21 cellular contexts compared by ENCODE assay signal in genomic region chr20:49942942-49943341, GRCh38. TPM values are rescaled to one million over a fixed set of nuclear protein-coding genes. Genes with fewer than 3 reads are reported as not detected.
DNase-seq lines count a peak whose midpoint lies in the region; ATAC-seq, FAIRE-seq and TF ChIP-seq lines count a peak whose summit lies in the region.
"Had no signal": no experiment of that assay in that cellular context is flagged by ENCODE, and none has a peak within 500 bp of the region (broad histone marks: within the 10 kb centered on the region; RNA-seq: fewer than 3 reads in every experiment).

No MANE protein-coding gene starts in this region.

- peaks cover 19% of the 10 kb centered on the region for H3K4me1 Mint-ChIP-seq in activated naive CD8-positive, alpha-beta T cell treated with anti-CD3 and anti-CD28 coated beads, Interleukin-2, amount 10 ng/mL, durations not matched to agents 7 days and 5 days
- peaks cover 25% of the 10 kb centered on the region for H3K4me1 Mint-ChIP-seq in activated naive CD8-positive, alpha-beta T cell treated with anti-CD3 and anti-CD28 coated beads for 36 hours

- TF ChIP-seq POLR2A in K562 (conservative IDR thresholded peaks at IDR 0.05) = no peak

- H3K79me2 ChIP-seq in K562 (ENCODE audit: control insufficient read depth, insufficient read depth, low read length) = peaks cover 68% of the 10 kb centered on the region

- no peak overlapping the region for H2AFZ ChIP-seq in K562 (ENCODE audit: low read depth, low read length)

- H3K27ac Mint-ChIP-seq in activated naive CD8-positive, alpha-beta T cell treated with anti-CD3 and anti-CD28 coated beads, Interleukin-2, amount 10 ng/mL, durations not matched to agents 7 days and 5 days = peak overlapping the region; percentile 12
- no peak overlapping the region for H3K27ac Mint-ChIP-seq in activated naive CD8-positive, alpha-beta T cell treated with anti-CD3 and anti-CD28 coated beads for 36 hours
- H3K27ac Mint-ChIP-seq: B cell; CD4-positive, CD25-positive, alpha-beta regulatory T cell; CD8-positive, alpha-beta T cell had no signal

- no peak for TF ChIP-seq EP300 in K562 (IDR thresholded peaks at IDR 0.05; ENCODE audit: low read length)

- H3K4me3 ChIP-seq in RWPE2 (ENCODE audit: severe bottlenecking) (no peak overlapping the region), K562 (no peak overlapping the region), pancreas (no peak overlapping the region)
- H3K4me3 ChIP-seq: BLaER1, HAP-1 had no signal

- H3K9me3 Mint-ChIP-seq in activated naive CD8-positive, alpha-beta T cell treated with anti-CD3 and anti-CD28 coated beads, Interleukin-2, amount 10 ng/mL, durations not matched to agents 7 days and 5 days = no peaks in the 10 kb centered on the region
- no peaks in the 10 kb centered on the region for H3K9me3 Mint-ChIP-seq in activated naive CD8-positive, alpha-beta T cell treated with anti-CD3 and anti-CD28 coated beads for 36 hours
- H3K9me3 Mint-ChIP-seq: CD4-positive, CD25-positive, alpha-beta regulatory T cell; CD8-positive, alpha-beta T cell had no signal

- WGBS in K562 (ENCODE audit: insufficient coverage, low coverage, missing lambda C conversion rate) = 91% methylated on average over 3 of the region's 3 CpGs
- 87 to 88% methylated on average over 3 of the region's 3 CpGs for WGBS in pancreas, 2 donors

- H4K20me1 ChIP-seq in K562 (replicated peaks; ENCODE audit: control insufficient read depth, insufficient read depth, low read length) = peaks cover 13% of the 10 kb centered on the region; the same call in 1 of the 2 replicates

- H3K27ac ChIP-seq in RWPE2 (ENCODE audit: poor library complexity, severe bottlenecking) (no peak overlapping the region), K562 (ENCODE audit: extremely low read depth, low read depth, low read length) (no peak overlapping the region), pancreas (no peak overlapping the region)
- H3K27ac ChIP-seq: 22Rv1, BLaER1, C4-2B had no signal

- no peak for FAIRE-seq in K562 (lab: Jason Lieb, UNC)
- FAIRE-seq in pancreas (lab: Jason Lieb, UNC) = no peak
- FAIRE-seq: A204.1, G401.6, GM12892, H54 had no signal

- H3K27me3 Mint-ChIP-seq in activated naive CD8-positive, alpha-beta T cell treated with anti-CD3 and anti-CD28 coated beads, Interleukin-2, amount 10 ng/mL, durations not matched to agents 7 days and 5 days = no peaks in the 10 kb centered on the region
- H3K27me3 Mint-ChIP-seq in activated naive CD8-positive, alpha-beta T cell treated with anti-CD3 and anti-CD28 coated beads for 36 hours = no peaks in the 10 kb centered on the region
- H3K27me3 Mint-ChIP-seq: B cell; CD4-positive, CD25-positive, alpha-beta regulatory T cell had no signal

- no peaks in the 10 kb centered on the region for H3K9me3 ChIP-seq in RWPE2 (ENCODE audit: severe bottlenecking)
- H3K9me3 ChIP-seq in K562 (replicated peaks; ENCODE audit: control insufficient read depth, insufficient read depth, low read depth, low read length) = no peaks in the 10 kb centered on the region
- H3K9me3 ChIP-seq in pancreas = no peaks in the 10 kb centered on the region
- H3K9me3 ChIP-seq: BLaER1, Caco-2, HAP-1 had no signal

- H3K36me3 ChIP-seq in RWPE2 (ENCODE audit: low read depth) (peaks cover 92% of the 10 kb centered on the region), K562 (ENCODE audit: control insufficient read depth, insufficient read depth, low read length) (peaks cover 83% of the 10 kb centered on the region), pancreas (peaks cover 3 to 50% (median 14%) of the 10 kb centered on the region in 3 donors)

- BruUV-seq in K562 (replicated peaks; lab: Mats Ljungman, UMichigan) = no TSS peak

- peaks cover 22% of the 10 kb centered on the region for H3K36me3 Mint-ChIP-seq in activated naive CD8-positive, alpha-beta T cell treated with anti-CD3 and anti-CD28 coated beads, Interleukin-2, amount 10 ng/mL, durations not matched to agents 7 days and 5 days
- peaks cover 48% of the 10 kb centered on the region for H3K36me3 Mint-ChIP-seq in activated naive CD8-positive, alpha-beta T cell treated with anti-CD3 and anti-CD28 coated beads for 36 hours

- TF ChIP-seq CTCF in RWPE2 (IDR thresholded peaks at IDR 0.05; ENCODE audit: poor library complexity, severe bottlenecking) = no peak
- TF ChIP-seq CTCF in K562 (IDR thresholded peaks at IDR 0.05 in 2 of 3, conservative IDR thresholded peaks at IDR 0.05 in 1 of 3; ENCODE audit: insufficient read depth in 2 of 3, low read depth in 1 of 3, low read length in 3 of 3) = no peak
- TF ChIP-seq CTCF in pancreas (IDR thresholded peaks at IDR 0.05) = no peak

- H3K4me1 ChIP-seq in RWPE2 (ENCODE audit: insufficient read depth, poor library complexity, severe bottlenecking) = peaks cover 5% of the 10 kb centered on the region
- H3K4me1 ChIP-seq in K562 (replicated peaks in 1 of 2; ENCODE audit: control insufficient read depth in 2 of 2, insufficient read depth in 2 of 2, low read length in 2 of 2) = peaks cover 9 to 11% of the 10 kb centered on the region in 2 experiments
- peaks cover 13 to 15% (median 14%) of the 10 kb centered on the region in 3 donors for H3K4me1 ChIP-seq in pancreas

- CTCF ChIA-PET in K562 (lab: Yijun Ruan, JAX; ENCODE audit: low intra/inter-chr PET ratio) = no interaction called here

- no peaks in the 10 kb centered on the region for H3K27me3 ChIP-seq in RWPE2 (ENCODE audit: insufficient read depth, poor library complexity, severe bottlenecking)
- H3K27me3 ChIP-seq in K562 (ENCODE audit: control insufficient read depth in 2 of 2, insufficient read depth in 2 of 2, low read length in 2 of 2) = no peaks in the 10 kb centered on the region
- no peaks in the 10 kb centered on the region for H3K27me3 ChIP-seq in pancreas
- H3K27me3 ChIP-seq: BLaER1 had no signal

- peaks cover 5% of the 10 kb centered on the region for H3K9me1 ChIP-seq in K562 (ENCODE audit: control insufficient read depth, insufficient read depth, low read length)

- DNase-seq in activated naive CD8-positive, alpha-beta T cell treated with anti-CD3 and anti-CD28 coated beads, Interleukin-2, amount 10 ng/mL, durations not matched to agents 7 days and 5 days = no peak
- DNase-seq in activated naive CD8-positive, alpha-beta T cell treated with anti-CD3 and anti-CD28 coated beads for 36 hours = no peak
- DNase-seq in RWPE2 (ENCODE audit: low spot score) (peak; percentile 32), K562 (ENCODE audit: extremely low read depth in 1 of 4, low spot score in 3 of 4) (no peak), pancreas (no peak), NCI-H2196 (lab: John Stamatoyannopoulos, UW; ENCODE audit: unreplicated experiment) (no peak)
- DNase-seq: CD4-positive, CD25-positive, alpha-beta regulatory T cell; CD8-positive, alpha-beta T cell; DMS153; DND-41; GOT3 had no signal

- in situ Hi-C loops in K562 (cut with MboI) = no loop called here

- no peak overlapping the region for H3K4me3 Mint-ChIP-seq in activated naive CD8-positive, alpha-beta T cell treated with anti-CD3 and anti-CD28 coated beads, Interleukin-2, amount 10 ng/mL, durations not matched to agents 7 days and 5 days
- no peak overlapping the region for H3K4me3 Mint-ChIP-seq in activated naive CD8-positive, alpha-beta T cell treated with anti-CD3 and anti-CD28 coated beads for 36 hours
- H3K4me3 Mint-ChIP-seq: B cell; CD4-positive, CD25-positive, alpha-beta regulatory T cell; CD8-positive, alpha-beta T cell had no signal

- no peak overlapping the region for H3K9ac ChIP-seq in K562 (ENCODE audit: insufficient read depth in 1 of 2, low read depth in 2 of 2, low read length in 2 of 2)
- H3K9ac ChIP-seq: BLaER1 had no signal

- no peak for TF ChIP-seq RAD21 in K562 (CRISPR knock-in tag; conservative IDR thresholded peaks at IDR 0.05 in 1 of 2, IDR thresholded peaks at IDR 0.05 in 1 of 2)

- no peak for ATAC-seq in activated naive CD8-positive, alpha-beta T cell treated with anti-CD3 and anti-CD28 coated beads, Interleukin-2, amount 10 ng/mL, durations not matched to agents 7 days and 5 days (ENCODE audit: low read depth)
- ATAC-seq in RWPE2 (ENCODE audit: low read depth) (no peak), K562 (no peak), pancreas (no peak)
- ATAC-seq: CD8-positive, alpha-beta T cell had no signal

- H3K4me2 ChIP-seq in K562 (ENCODE audit: insufficient read depth, low read length) = no peak overlapping the region
- H3K4me2 ChIP-seq: BLaER1 had no signal

- intact Hi-C loops in K562 (cut with micrococcal nuclease) (no loop called here), pancreas (cut with DNase I) (no loop called here)

- POLR2A ChIA-PET in activated naive CD8-positive, alpha-beta T cell treated with anti-CD3 and anti-CD28 coated beads, Interleukin-2, amount 10 ng/mL, durations not matched to agents 7 days and 5 days (lab: Charles Lee) = interaction anchor here (0.6 to 0.7 kb wide), 2 partner anchors 11 to 608 kb away, joined by 3 to 7 read pairs; no protein-coding TSS in a partner anchor
- POLR2A ChIA-PET in K562 (lab: Yijun Ruan, JAX) = interaction anchor here (1.1 to 1.3 kb wide), 3 partner anchors 10 to 21 kb away, joined by 3 to 5 read pairs (median 3); no protein-coding TSS in a partner anchor

RNA-seq across cellular contexts. Expression of gene RNF114, which starts 6.7 kb away (rescaled TPM):
- 10 to 100 TPM; 75.8 TPM for total RNA-seq in activated naive CD8-positive, alpha-beta T cell treated with anti-CD3 and anti-CD28 coated beads, Interleukin-2, amount 10 ng/mL, durations not matched to agents 7 days and 5 days
- 10 to 100 TPM; 61.5 to 70.7 TPM for total RNA-seq in activated naive CD8-positive, alpha-beta T cell treated with anti-CD3 and anti-CD28 coated beads for 36 hours
- 128 TPM in 2 replicates for total RNA-seq in K562 (2011; cell fraction: chromatin; rRNA removed; ENCODE audit: low replicate concordance)
- 83.2 and 92.9 TPM in 2 replicates for total RNA-seq in K562 (2011; cell fraction: nucleolus; rRNA removed)
- total RNA-seq in K562 (2011; cell fraction: nucleoplasm; rRNA removed) = 138 and 187 TPM in 2 replicates
- total RNA-seq in K562 (2014; rRNA removed) (53.5 and 82.2 TPM in 2 replicates), K562 (2014; rRNA removed; fragmentation: Illumina TruSeq; extraction: Trizol) (62.6 and 66.5 TPM in 2 replicates), K562 (2015; rRNA removed; fragmentation: Illumina TruSeq; extraction: Trizol) (54.5 and 57.2 TPM in 2 replicates), K562 (2021) (89.1 and 90.3 TPM in 2 replicates), pancreas (10 to 100 TPM; 37.1 to 61.9 (median 47.0) TPM)
- polyA plus RNA-seq in K562 (2011; rRNA removed) (102 and 111 TPM in 2 replicates), K562 (2014; fragmentation: Illumina TruSeq; extraction: Trizol) (75.8 and 81.2 TPM in 2 replicates), K562 (2014; fragmentation: Nextera tagmentation; extraction: Ambion mirVana) (10 to 100 TPM; 38.6 to 64.5 TPM), K562 (2014; rRNA removed) (55.9 and 76.9 TPM in 2 replicates), pancreas (10 to 100 TPM; 33.3 to 41.2 TPM)
- 130 and 133 TPM in 2 replicates for polyA plus RNA-seq in K562 (2011; cell fraction: cytosol; rRNA removed)
- polyA plus RNA-seq in K562 (2011; cell fraction: nucleus; rRNA removed) = 116 and 131 TPM in 2 replicates
- polyA plus RNA-seq in K562 (2012) = 78.1 and 81.2 TPM in 2 replicates
- 63.1 and 64.7 TPM in 2 replicates for polyA minus RNA-seq in K562 (2011; rRNA and poly(A)+ RNA removed)
- polyA minus RNA-seq in K562 (2011; cell fraction: cytosol; rRNA and poly(A)+ RNA removed) = 44.9 and 69.4 TPM in 2 replicates
- polyA minus RNA-seq in K562 (2011; cell fraction: nucleus; rRNA and poly(A)+ RNA removed) = 42.4 and 53.6 TPM in 2 replicates

RNA-seq across cellular contexts. Expression of gene SPATA2, which starts 27.6 kb away (rescaled TPM):
- 1 to 10 TPM; 8.9 to 9.1 TPM for total RNA-seq in activated naive CD8-positive, alpha-beta T cell treated with anti-CD3 and anti-CD28 coated beads, Interleukin-2, amount 10 ng/mL, durations not matched to agents 7 days and 5 days
- total RNA-seq in activated naive CD8-positive, alpha-beta T cell treated with anti-CD3 and anti-CD28 coated beads for 36 hours = 10 to 100 TPM; 11.2 to 11.6 TPM
- 8.9 and 19.4 TPM in 2 replicates for total RNA-seq in K562 (2011; cell fraction: chromatin; rRNA removed; ENCODE audit: low replicate concordance)
- total RNA-seq in K562 (2011; cell fraction: nucleolus; rRNA removed) = 11.3 and 13.7 TPM in 2 replicates
- total RNA-seq in K562 (2011; cell fraction: nucleoplasm; rRNA removed) = 8.9 and 10.6 TPM in 2 replicates
- total RNA-seq in K562 (2014; rRNA removed) (2.6 and 2.7 TPM in 2 replicates), K562 (2014; rRNA removed; fragmentation: Illumina TruSeq; extraction: Trizol) (2.2 and 2.5 TPM in 2 replicates), K562 (2015; rRNA removed; fragmentation: Illumina TruSeq; extraction: Trizol) (2.6 and 2.7 TPM in 2 replicates), K562 (2021) (8.0 and 8.2 TPM in 2 replicates), pancreas (1 to 10 TPM; 3.9 to 7.0 (median 4.6) TPM)
- polyA plus RNA-seq in K562 (2011; rRNA removed) (3.8 and 7.3 TPM in 2 replicates), K562 (2014; fragmentation: Illumina TruSeq; extraction: Trizol) (5.0 and 6.7 TPM in 2 replicates), K562 (2014; fragmentation: Nextera tagmentation; extraction: Ambion mirVana) (under 1 TPM; 0.46 to 0.59 TPM), K562 (2014; rRNA removed) (3.2 and 4.0 TPM in 2 replicates), pancreas (1 to 10 TPM; 4.0 to 5.8 TPM)
- 5.4 and 6.6 TPM in 2 replicates for polyA plus RNA-seq in K562 (2011; cell fraction: cytosol; rRNA removed)
- polyA plus RNA-seq in K562 (2011; cell fraction: nucleus; rRNA removed) = 6.0 and 6.9 TPM in 2 replicates
- polyA plus RNA-seq in K562 (2012) = 4.3 and 4.6 TPM in 2 replicates
- 3.8 and 4.3 TPM in 2 replicates for polyA minus RNA-seq in K562 (2011; rRNA and poly(A)+ RNA removed)
- 3.8 and 4.3 TPM in 2 replicates for polyA minus RNA-seq in K562 (2011; cell fraction: cytosol; rRNA and poly(A)+ RNA removed)
- 3.0 and 3.8 TPM in 2 replicates for polyA minus RNA-seq in K562 (2011; cell fraction: nucleus; rRNA and poly(A)+ RNA removed)

RNA-seq across cellular contexts. Expression of gene SNAI1, which starts 39.8 kb away (rescaled TPM):
- under 1 TPM; 0.40 to 0.75 TPM for total RNA-seq in activated naive CD8-positive, alpha-beta T cell treated with anti-CD3 and anti-CD28 coated beads, Interleukin-2, amount 10 ng/mL, durations not matched to agents 7 days and 5 days
- total RNA-seq in activated naive CD8-positive, alpha-beta T cell treated with anti-CD3 and anti-CD28 coated beads for 36 hours = under 1 TPM; 0.82 to 0.93 TPM
- 4.4 and 12.8 TPM in 2 replicates for total RNA-seq in K562 (2011; cell fraction: chromatin; rRNA removed; ENCODE audit: low replicate concordance)
- total RNA-seq in K562 (2011; cell fraction: nucleolus; rRNA removed) = 12.4 and 15.3 TPM in 2 replicates
- total RNA-seq in K562 (2011; cell fraction: nucleoplasm; rRNA removed) = 9.8 and 10.2 TPM in 2 replicates
- total RNA-seq in K562 (2014; rRNA removed) (1.7 and 7.3 TPM in 2 replicates), K562 (2014; rRNA removed; fragmentation: Illumina TruSeq; extraction: Trizol) (1.1 and 2.0 TPM in 2 replicates), K562 (2015; rRNA removed; fragmentation: Illumina TruSeq; extraction: Trizol) (2.4 TPM in 2 replicates), K562 (2021) (10.7 and 13.4 TPM in 2 replicates), pancreas (1 to 10 TPM in 2 of 6 donors, under 1 TPM in 4; 0.31 to 1.8 (median 0.52) TPM)
- polyA plus RNA-seq in K562 (2011; rRNA removed) (1.6 and 7.1 TPM in 2 replicates), K562 (2014; fragmentation: Illumina TruSeq; extraction: Trizol) (11.6 and 12.3 TPM in 2 replicates), K562 (2014; fragmentation: Nextera tagmentation; extraction: Ambion mirVana) (under 1 TPM; 0.32 to 0.80 TPM), K562 (2014; rRNA removed) (3.1 and 6.4 TPM in 2 replicates), pancreas (1 to 10 TPM; 2.1 to 2.9 TPM)
- polyA plus RNA-seq in K562 (2011; cell fraction: cytosol; rRNA removed) = 2.3 and 3.2 TPM in 2 replicates
- 10.9 and 15.0 TPM in 2 replicates for polyA plus RNA-seq in K562 (2011; cell fraction: nucleus; rRNA removed)
- 9.7 and 21.7 TPM in 2 replicates for polyA plus RNA-seq in K562 (2012)
- polyA minus RNA-seq in K562 (2011; rRNA and poly(A)+ RNA removed) = 1.2 and 1.4 TPM in 2 replicates
- 3.7 and 4.9 TPM in 2 replicates for polyA minus RNA-seq in K562 (2011; cell fraction: cytosol; rRNA and poly(A)+ RNA removed)
- polyA minus RNA-seq in K562 (2011; cell fraction: nucleus; rRNA and poly(A)+ RNA removed) = 6.7 and 14.1 TPM in 2 replicates
